Comparison of ENCODE assay signal across 19 cellular contexts in genomic region chr4:186851291-186852077, GRCh38.
DNase-seq lines count a peak whose midpoint lies in the region; ATAC-seq, FAIRE-seq and TF ChIP-seq lines count a peak whose summit lies in the region.
"Had no signal": no experiment of that assay in that cellular context is flagged by ENCODE, and none has a peak within 500 bp of the region (broad histone marks: within the 10 kb centered on the region; RNA-seq: fewer than 3 reads in every experiment).

No MANE protein-coding gene starts in this region.

- no peak for FAIRE-seq in small intestine (lab: Jason Lieb, UNC)
- FAIRE-seq: D721Med, RCC 7860 had no signal

- TF ChIP-seq CTCF in mammary epithelial cell (conservative IDR thresholded peaks at IDR 0.05 in 1 of 2, IDR thresholded peaks at IDR 0.05 in 1 of 2; ENCODE audit: extremely low read depth in 1 of 2, insufficient read depth in 1 of 2, low read depth in 1 of 2, low read length in 2 of 2) (no peak), MCF 10A (IDR thresholded peaks at IDR 0.05; ENCODE audit: unreplicated experiment) (no peak), colonic mucosa (IDR thresholded peaks at IDR 0.05) (no peak), tibial nerve (IDR thresholded peaks at IDR 0.05) (no peak)

- TF ChIP-seq EP300 in tibial nerve (IDR thresholded peaks at IDR 0.05), result no peak

- peaks cover 7% of the 10 kb centered on the region for H3K4me1 Mint-ChIP-seq in MCF 10A (ENCODE audit: insufficient read depth, unreplicated experiment)
- H3K4me1 Mint-ChIP-seq in activated CD8-positive, alpha-beta T cell treated with anti-CD3 and anti-CD28 coated beads, Interleukin-2, amount 10 ng/mL, durations not matched to agents 7 days and 5 days (ENCODE audit: low read depth), result no peaks in the 10 kb centered on the region
- H3K4me1 Mint-ChIP-seq: CD8-positive, alpha-beta memory T cell; H9 had no signal

- in situ Hi-C loops in mammary epithelial cell (cut with MboI; ENCODE audit: low sequenced_read_pairs in 2 of 2), result no loop called here

- BruUV-seq in mammary epithelial cell (replicated peaks; lab: Mats Ljungman, UMichigan), result no TSS peak
- BruUV-seq in MCF 10A (replicated peaks; lab: Mats Ljungman, UMichigan), result no TSS peak

- H3K9ac ChIP-seq in mammary epithelial cell (ENCODE audit: insufficient read depth, low read length) (no peak overlapping the region), colonic mucosa (ENCODE audit: low read depth in 2 of 2, low read length in 2 of 2) (peak overlapping the region in 1 of 2 donors; percentile 19)

- H3K27me3 ChIP-seq in mammary epithelial cell (ENCODE audit: insufficient read depth, low read length) (no peaks in the 10 kb centered on the region), colonic mucosa (no peaks in the 10 kb centered on the region), small intestine (ENCODE audit: control insufficient read depth in 2 of 2, insufficient read depth in 2 of 2, low read length in 2 of 2) (no peaks in the 10 kb centered on the region), tibial nerve (no peaks in the 10 kb centered on the region)

- H3K79me2 ChIP-seq in mammary epithelial cell (ENCODE audit: insufficient read depth, low read length), result no peaks in the 10 kb centered on the region

- no peak for TF ChIP-seq POLR2A in tibial nerve (IDR thresholded peaks at IDR 0.05)

- H3K27me3 Mint-ChIP-seq in MCF 10A (ENCODE audit: insufficient read depth, unreplicated experiment), result no peaks in the 10 kb centered on the region
- no peaks in the 10 kb centered on the region for H3K27me3 Mint-ChIP-seq in activated CD8-positive, alpha-beta T cell treated with anti-CD3 and anti-CD28 coated beads, Interleukin-2, amount 10 ng/mL, durations not matched to agents 7 days and 5 days (ENCODE audit: low read depth)
- H3K27me3 Mint-ChIP-seq: CD8-positive, alpha-beta memory T cell had no signal

- no peak overlapping the region for H3K27ac Mint-ChIP-seq in MCF 10A (ENCODE audit: low read depth, unreplicated experiment)
- H3K27ac Mint-ChIP-seq in activated CD8-positive, alpha-beta T cell treated with anti-CD3 and anti-CD28 coated beads, Interleukin-2, amount 10 ng/mL, durations not matched to agents 7 days and 5 days, result no peak overlapping the region
- H3K27ac Mint-ChIP-seq: H9 had no signal

- WGBS in mammary epithelial cell (ENCODE audit: low coverage, missing lambda C conversion rate), result 42% methylated on average over 2 of the region's 2 CpGs
- 41 to 69% (median 49%) methylated on average over 2 of the region's 2 CpGs for WGBS in small intestine, 3 donors
- 89 to 90% methylated on average over 2 of the region's 2 CpGs for WGBS in tibial nerve, 2 donors

- peak overlapping the region; percentile 20 for H3K27ac ChIP-seq in mammary epithelial cell (ENCODE audit: insufficient read depth, low read depth, low read length)
- peak overlapping the region; percentile 70 for H3K27ac ChIP-seq in colonic mucosa
- peak overlapping the region; percentile 68 to 87 for H3K27ac ChIP-seq in small intestine (ENCODE audit: low read depth in 1 of 2, low read length in 1 of 2)
- no peak overlapping the region for H3K27ac ChIP-seq in tibial nerve

- no peaks in the 10 kb centered on the region for H4K20me1 ChIP-seq in mammary epithelial cell (ENCODE audit: insufficient read depth, low read length)

- dilution Hi-C loops in mammary epithelial cell (cut with HindIII; ENCODE audit: low sequenced_read_pairs), result loop anchor here (5.0 kb wide), 1 partner anchor 69 kb away; no protein-coding TSS in a partner anchor

- H3K9me3 Mint-ChIP-seq in MCF 10A (ENCODE audit: unreplicated experiment), result peaks cover 10% of the 10 kb centered on the region
- peaks cover 11% of the 10 kb centered on the region for H3K9me3 Mint-ChIP-seq in activated CD8-positive, alpha-beta T cell treated with anti-CD3 and anti-CD28 coated beads, Interleukin-2, amount 10 ng/mL, durations not matched to agents 7 days and 5 days (ENCODE audit: insufficient read depth)

- H2AFZ ChIP-seq in mammary epithelial cell (ENCODE audit: low read depth, low read length), result peak overlapping the region; percentile 80

- CTCF ChIA-PET in mammary epithelial cell (lab: Charles Lee; ENCODE audit: low non-redundant PET), result no interaction called here
- CTCF ChIA-PET in MCF 10A (lab: Yijun Ruan, JAX), result interaction anchor here (0.6 to 1.4 kb wide), 3 partner anchors 21 to 1073 kb away, joined by 3 to 4 read pairs (median 3); no protein-coding TSS in a partner anchor
- CTCF ChIA-PET in activated CD8-positive, alpha-beta T cell treated with anti-CD3 and anti-CD28 coated beads, Interleukin-2, amount 10 ng/mL, durations not matched to agents 7 days and 5 days (lab: Charles Lee), result no interaction called here

- no peak overlapping the region for H3K4me3 Mint-ChIP-seq in MCF 10A (ENCODE audit: unreplicated experiment)
- no peak overlapping the region for H3K4me3 Mint-ChIP-seq in activated CD8-positive, alpha-beta T cell treated with anti-CD3 and anti-CD28 coated beads, Interleukin-2, amount 10 ng/mL, durations not matched to agents 7 days and 5 days
- H3K4me3 Mint-ChIP-seq: CD8-positive, alpha-beta memory T cell; H9 had no signal

- H3K4me1 ChIP-seq in mammary epithelial cell (ENCODE audit: insufficient read depth, low read length), result peaks cover 9% of the 10 kb centered on the region
- no peaks in the 10 kb centered on the region for H3K4me1 ChIP-seq in colonic mucosa
- peaks cover 0 to 3% of the 10 kb centered on the region in 2 donors for H3K4me1 ChIP-seq in small intestine (ENCODE audit: control insufficient read depth in 2 of 2, insufficient read depth in 1 of 2, low read depth in 1 of 2, low read length in 1 of 2)
- peaks cover 0 to 4% (median 0%) of the 10 kb centered on the region in 4 donors for H3K4me1 ChIP-seq in tibial nerve

- peaks cover 4% of the 10 kb centered on the region for H3K36me3 Mint-ChIP-seq in MCF 10A (ENCODE audit: insufficient read depth, unreplicated experiment)
- H3K36me3 Mint-ChIP-seq in activated CD8-positive, alpha-beta T cell treated with anti-CD3 and anti-CD28 coated beads, Interleukin-2, amount 10 ng/mL, durations not matched to agents 7 days and 5 days (ENCODE audit: low read depth), result no peaks in the 10 kb centered on the region
- H3K36me3 Mint-ChIP-seq: CD8-positive, alpha-beta memory T cell had no signal

- peak overlapping the region; percentile 53 for H3K4me2 ChIP-seq in mammary epithelial cell (ENCODE audit: insufficient read depth, low read depth, low read length)

- intact Hi-C loops in mammary epithelial cell (cut with micrococcal nuclease) (no loop called here), MCF 10A (cut with micrococcal nuclease) (no loop called here), colonic mucosa (cut with DNase I) (loop anchor here (10.0 kb wide), 1 partner anchor 83 kb away; no protein-coding TSS in a partner anchor), left colon (cut with DNase I, micrococcal nuclease) (no loop called here)

- H3K36me3 ChIP-seq in mammary epithelial cell (ENCODE audit: insufficient read depth, low read length) (no peaks in the 10 kb centered on the region), colonic mucosa (no peaks in the 10 kb centered on the region), small intestine (ENCODE audit: control insufficient read depth in 2 of 2, insufficient read depth in 2 of 2, low read length in 2 of 2) (no peaks in the 10 kb centered on the region), tibial nerve (no peaks in the 10 kb centered on the region)

- ATAC-seq in left colon, result peak; percentile 65
- no peak for ATAC-seq in activated CD8-positive, alpha-beta T cell treated with anti-CD3 and anti-CD28 coated beads, Interleukin-2, amount 10 ng/mL, durations not matched to agents 7 days and 5 days

- POLR2A ChIA-PET in MCF 10A (lab: Yijun Ruan, JAX), result interaction anchor here (0.6 to 0.8 kb wide), 3 partner anchors 38 to 661 kb away, joined by 3 to 5 read pairs (median 3); no protein-coding TSS in a partner anchor
- POLR2A ChIA-PET in activated CD8-positive, alpha-beta T cell treated with anti-CD3 and anti-CD28 coated beads, Interleukin-2, amount 10 ng/mL, durations not matched to agents 7 days and 5 days (lab: Charles Lee), result no interaction called here

- DNase-seq in mammary epithelial cell (no peak), MCF 10A (ENCODE audit: unreplicated experiment) (no peak), colonic mucosa (no peak), left colon (no peak), small intestine (peak; percentile 31), tibial nerve (ENCODE audit: low spot score in 2 of 2) (no peak)
- DNase-seq in activated CD8-positive, alpha-beta T cell treated with anti-CD3 and anti-CD28 coated beads, Interleukin-2, amount 10 ng/mL, durations not matched to agents 7 days and 5 days, result no peak
- no peak for DNase-seq in stimulated activated naive CD4-positive, alpha-beta T cell (lab: John Stamatoyannopoulos, UW)
- DNase-seq: 8988T; CD8-positive, alpha-beta memory T cell; DMS79 treated with DMSO at 0.1 percent for 48 hours; H9; NCI-H1092; NCI-H146; NCI-H2081; NCI-H510A; SHP77 had no signal

- H3K9me3 ChIP-seq in mammary epithelial cell (replicated peaks; ENCODE audit: insufficient read depth, low read length) (peaks cover 10% of the 10 kb centered on the region), colonic mucosa (no peaks in the 10 kb centered on the region), small intestine (ENCODE audit: control insufficient read depth, low read depth) (no peaks in the 10 kb centered on the region), tibial nerve (peaks cover 0 to 18% (median 3%) of the 10 kb centered on the region in 4 donors)

- no peak overlapping the region for H3K4me3 ChIP-seq in mammary epithelial cell (replicated peaks in 1 of 3; ENCODE audit: insufficient read depth in 1 of 3, low read depth in 2 of 3, low read length in 3 of 3)
- no peak overlapping the region for H3K4me3 ChIP-seq in colonic mucosa
- H3K4me3 ChIP-seq in small intestine (ENCODE audit: low read depth in 1 of 2, low read length in 2 of 2), result no peak overlapping the region
- H3K4me3 ChIP-seq in tibial nerve, result no peak overlapping the region

Comparison
In these comparisons a context has a peak if more than half of its experiments do, and no peak if none do; other contexts are left out.
1. H3K27ac ChIP-seq: peak in mammary epithelial cell (single experiment), colonic mucosa (single experiment) and small intestine (2 of 2); none in tibial nerve (0 of 4).